In the genomic region with DNA sequence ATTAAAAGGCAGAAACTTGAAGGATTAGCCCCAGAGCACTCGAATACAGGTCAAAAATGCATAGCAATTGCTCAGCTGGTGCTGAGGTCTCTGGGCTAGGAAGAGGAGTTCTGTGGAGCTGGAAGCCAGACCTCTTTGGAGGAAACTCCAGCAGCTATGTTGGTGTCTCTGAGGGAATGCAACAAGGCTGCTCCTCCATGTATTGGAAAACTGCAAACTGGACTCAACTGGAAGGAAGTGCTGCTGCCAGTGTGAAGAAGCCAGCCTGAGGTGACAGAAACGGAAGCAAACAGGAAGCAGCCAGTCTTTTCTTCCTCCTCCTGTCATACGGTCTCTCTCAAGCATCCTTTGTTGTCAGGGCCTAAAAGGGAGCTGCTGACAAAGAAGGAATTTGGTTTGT, we compare ENCODE assay signal across 12 cellular contexts.
DNase-seq lines count a peak whose midpoint lies in the region; ATAC-seq and TF ChIP-seq lines count a peak whose summit lies in the region.
"Had no signal": no experiment of that assay in that cellular context is flagged by ENCODE, and none has a peak within 500 bp of the region (broad histone marks: within the 10 kb centered on the region; RNA-seq: fewer than 3 reads in every experiment).

No MANE protein-coding gene starts in this region.

- H3K18ac ChIP-seq in trophoblast cell (ENCODE audit: low read length): no peak overlapping the region

- peak overlapping the region; percentile 47 for H3K4me3 Mint-ChIP-seq in CD8-positive, alpha-beta T cell
- H3K4me3 Mint-ChIP-seq in activated naive CD8-positive, alpha-beta T cell treated with anti-CD3 and anti-CD28 coated beads, Interleukin-2, amount 50 U/mL, for 24 hours: peak overlapping the region; percentile 11
- H3K4me3 Mint-ChIP-seq in neural crest cell (no peak overlapping the region), HFFc6 (no peak overlapping the region)

- no peak overlapping the region for H3K9ac ChIP-seq in trophoblast cell (ENCODE audit: low read length)

- H3K9me3 ChIP-seq in CD8-positive, alpha-beta T cell (ENCODE audit: low read length): no peaks in the 10 kb centered on the region
- H3K9me3 ChIP-seq in trophoblast cell (ENCODE audit: insufficient read depth, low read depth, low read length): no peaks in the 10 kb centered on the region

- H3K36me3 Mint-ChIP-seq in CD8-positive, alpha-beta T cell: no peaks in the 10 kb centered on the region
- no peaks in the 10 kb centered on the region for H3K36me3 Mint-ChIP-seq in activated naive CD8-positive, alpha-beta T cell treated with anti-CD3 and anti-CD28 coated beads, Interleukin-2, amount 50 U/mL, for 24 hours (ENCODE audit: low read depth)
- H3K36me3 Mint-ChIP-seq in neural crest cell (ENCODE audit: low read depth): no peaks in the 10 kb centered on the region
- peaks cover 9% of the 10 kb centered on the region for H3K36me3 Mint-ChIP-seq in HFFc6 (ENCODE audit: low read depth)

- peaks cover 40% of the 10 kb centered on the region for H3K4me1 Mint-ChIP-seq in CD8-positive, alpha-beta T cell (ENCODE audit: low read depth)
- peaks cover 36% of the 10 kb centered on the region for H3K4me1 Mint-ChIP-seq in activated naive CD8-positive, alpha-beta T cell treated with anti-CD3 and anti-CD28 coated beads, Interleukin-2, amount 50 U/mL, for 24 hours
- peaks cover 28% of the 10 kb centered on the region for H3K4me1 Mint-ChIP-seq in neural crest cell
- H3K4me1 Mint-ChIP-seq in HFFc6 (ENCODE audit: low read depth): peaks cover 34% of the 10 kb centered on the region

- no peak overlapping the region for H2AK5ac ChIP-seq in trophoblast cell (ENCODE audit: low read length)

- H3K4me1 ChIP-seq in CD8-positive, alpha-beta T cell (ENCODE audit: insufficient read depth, low read length): peaks cover 24% of the 10 kb centered on the region
- H3K4me1 ChIP-seq in trophoblast cell (ENCODE audit: control insufficient read depth in 1 of 2, insufficient read depth in 2 of 2, low read length in 2 of 2): peaks cover 2 to 8% of the 10 kb centered on the region in 2 experiments

- no peaks in the 10 kb centered on the region for H3K79me1 ChIP-seq in trophoblast cell (ENCODE audit: low read length)

- WGBS in trophoblast cell (ENCODE audit: extremely low coverage, insufficient coverage, insufficient read length): no CpG with 5 or more reads among the region's 3 CpGs

- no peak overlapping the region for H2BK120ac ChIP-seq in trophoblast cell (ENCODE audit: insufficient read depth, low read length, poor library complexity)

- H3K36me3 ChIP-seq in CD8-positive, alpha-beta T cell (ENCODE audit: insufficient read depth, low read length): no peaks in the 10 kb centered on the region
- no peaks in the 10 kb centered on the region for H3K36me3 ChIP-seq in trophoblast cell (ENCODE audit: control insufficient read depth in 1 of 2, insufficient read depth in 2 of 2, low read length in 2 of 2)

- no peak overlapping the region for H2BK5ac ChIP-seq in trophoblast cell (ENCODE audit: low read depth, low read length, poor library complexity)

- no peak overlapping the region for H4K8ac ChIP-seq in trophoblast cell (ENCODE audit: low read depth, low read length)

- no peak overlapping the region for H2AFZ ChIP-seq in trophoblast cell (ENCODE audit: insufficient read depth, low read length, poor library complexity)
- H2AFZ ChIP-seq: PC-9 had no signal

- no peak for TF ChIP-seq CTCF in CD8-positive, alpha-beta T cell (IDR thresholded peaks at IDR 0.05)
- no peak for TF ChIP-seq CTCF in neural crest cell (conservative IDR thresholded peaks at IDR 0.05)
- no peak for TF ChIP-seq CTCF in HFFc6 (IDR thresholded peaks at IDR 0.05)

- no peak overlapping the region for H4K12ac ChIP-seq in trophoblast cell (ENCODE audit: low read depth, low read length)

- H4K91ac ChIP-seq in trophoblast cell (ENCODE audit: low read depth, low read length): no peak overlapping the region

- CTCF ChIA-PET in CD8-positive, alpha-beta T cell (lab: Charles Lee): interaction anchor here (1.0 to 1.5 kb wide), 5 partner anchors 7 to 636 kb away, joined by 3 to 5 read pairs (median 4); no protein-coding TSS in a partner anchor

- no peaks in the 10 kb centered on the region for H3K27me3 Mint-ChIP-seq in CD8-positive, alpha-beta T cell (ENCODE audit: low read depth)
- no peaks in the 10 kb centered on the region for H3K27me3 Mint-ChIP-seq in activated naive CD8-positive, alpha-beta T cell treated with anti-CD3 and anti-CD28 coated beads, Interleukin-2, amount 50 U/mL, for 24 hours
- H3K27me3 Mint-ChIP-seq in neural crest cell (ENCODE audit: low read depth): no peaks in the 10 kb centered on the region
- H3K27me3 Mint-ChIP-seq in HFFc6 (ENCODE audit: insufficient read depth): no peaks in the 10 kb centered on the region

- no peak overlapping the region for H3K4me2 ChIP-seq in trophoblast cell (ENCODE audit: low read length)

- ATAC-seq in CD8-positive, alpha-beta T cell: peak; percentile 72
- ATAC-seq in activated naive CD8-positive, alpha-beta T cell treated with anti-CD3 and anti-CD28 coated beads, Interleukin-2, amount 50 U/mL, for 24 hours: no peak

- no peak overlapping the region for H3K27ac ChIP-seq in CD8-positive, alpha-beta T cell (ENCODE audit: low read depth, low read length)
- no peak overlapping the region for H3K27ac ChIP-seq in trophoblast cell (ENCODE audit: low read depth, low read length)
- H3K27ac ChIP-seq: PC-9 had no signal

- no peaks in the 10 kb centered on the region for H3K9me3 Mint-ChIP-seq in CD8-positive, alpha-beta T cell
- peaks cover 4% of the 10 kb centered on the region for H3K9me3 Mint-ChIP-seq in activated naive CD8-positive, alpha-beta T cell treated with anti-CD3 and anti-CD28 coated beads, Interleukin-2, amount 50 U/mL, for 24 hours
- H3K9me3 Mint-ChIP-seq in neural crest cell: no peaks in the 10 kb centered on the region
- no peaks in the 10 kb centered on the region for H3K9me3 Mint-ChIP-seq in HFFc6

- no peaks in the 10 kb centered on the region for H3K27me3 ChIP-seq in CD8-positive, alpha-beta T cell (ENCODE audit: insufficient read depth, low read length)
- no peaks in the 10 kb centered on the region for H3K27me3 ChIP-seq in trophoblast cell (ENCODE audit: insufficient read depth, low read length)

- H3K4ac ChIP-seq in trophoblast cell (ENCODE audit: low read depth, low read length): no peak overlapping the region

- H2BK12ac ChIP-seq in trophoblast cell (ENCODE audit: low read length): no peak overlapping the region

- no peaks in the 10 kb centered on the region for H3K79me2 ChIP-seq in trophoblast cell (ENCODE audit: control insufficient read depth, insufficient read depth, low read length, poor library complexity)

- POLR2A ChIA-PET in CD8-positive, alpha-beta T cell (lab: Charles Lee): interaction anchor here (0.6 to 1.5 kb wide), 6 partner anchors 11 to 225 kb away, joined by 3 to 5 read pairs (median 4); no protein-coding TSS in a partner anchor

- H3K23ac ChIP-seq in trophoblast cell (ENCODE audit: low read length): no peak overlapping the region

- no peak overlapping the region for H3K14ac ChIP-seq in trophoblast cell (ENCODE audit: low read length)

- no peak overlapping the region for H3K4me3 ChIP-seq in CD8-positive, alpha-beta T cell (ENCODE audit: low read depth, low read length)
- H3K4me3 ChIP-seq in Jurkat, Clone E6-1 (ENCODE audit: low read length): no peak overlapping the region
- H3K4me3 ChIP-seq in trophoblast cell (ENCODE audit: low read depth, low read length): no peak overlapping the region
- H3K4me3 ChIP-seq: PC-9 had no signal

- peak overlapping the region; percentile 89 for H3K27ac Mint-ChIP-seq in CD8-positive, alpha-beta T cell
- peak overlapping the region; percentile 77 for H3K27ac Mint-ChIP-seq in activated naive CD8-positive, alpha-beta T cell treated with anti-CD3 and anti-CD28 coated beads, Interleukin-2, amount 50 U/mL, for 24 hours
- H3K27ac Mint-ChIP-seq in neural crest cell (ENCODE audit: unreplicated experiment): peak overlapping the region; percentile 46
- H3K27ac Mint-ChIP-seq in HFFc6: no peak overlapping the region

- DNase-seq in CD8-positive, alpha-beta T cell: peak in 1 of 7 experiments; percentile 18
- DNase-seq in Jurkat, Clone E6-1 (ENCODE audit: low read depth, low spot score): peak; percentile 52
- peak; percentile 12 for DNase-seq in activated naive CD8-positive, alpha-beta T cell treated with anti-CD3 and anti-CD28 coated beads, Interleukin-2, amount 50 U/mL, for 24 hours
- DNase-seq in neural crest cell (ENCODE audit: low read depth, low spot score) (no peak), trophoblast cell (no peak), NCI-H1417 treated with DMSO at 0.1 percent for 48 hours (lab: John Stamatoyannopoulos, UW) (no peak), HFFc6 (no peak)
- DNase-seq: effector CD8-positive, alpha-beta T cell; hypothalamus; NCI-H187; PC-9; stimulated activated naive CD4-positive, alpha-beta T cell treated with Interleukin-2 at 50 U/mL for 16 hours had no signal

- intact Hi-C loops in CD8-positive, alpha-beta T cell (cut with DNase I, micrococcal nuclease): no loop called here

Comparison
In these comparisons a context has a peak if more than half of its experiments do, and no peak if none do; other contexts are left out.
1. DNase-seq: peak in Jurkat, Clone E6-1 (single experiment) and activated naive CD8-positive, alpha-beta T cell treated with anti-CD3 and anti-CD28 coated beads, Interleukin-2, amount 50 U/mL, for 24 hours (single experiment); none in neural crest cell (single experiment), trophoblast cell (0 of 2), NCI-H1417 treated with DMSO at 0.1 percent for 48 hours (single experiment) and HFFc6 (single experiment).
2. H3K4me3 Mint-ChIP-seq: peak in CD8-positive, alpha-beta T cell (single experiment) and activated naive CD8-positive, alpha-beta T cell treated with anti-CD3 and anti-CD28 coated beads, Interleukin-2, amount 50 U/mL, for 24 hours (single experiment); none in neural crest cell (single experiment) and HFFc6 (single experiment).